ENCODE assay signal across 15 cellular contexts in the genomic region with DNA sequence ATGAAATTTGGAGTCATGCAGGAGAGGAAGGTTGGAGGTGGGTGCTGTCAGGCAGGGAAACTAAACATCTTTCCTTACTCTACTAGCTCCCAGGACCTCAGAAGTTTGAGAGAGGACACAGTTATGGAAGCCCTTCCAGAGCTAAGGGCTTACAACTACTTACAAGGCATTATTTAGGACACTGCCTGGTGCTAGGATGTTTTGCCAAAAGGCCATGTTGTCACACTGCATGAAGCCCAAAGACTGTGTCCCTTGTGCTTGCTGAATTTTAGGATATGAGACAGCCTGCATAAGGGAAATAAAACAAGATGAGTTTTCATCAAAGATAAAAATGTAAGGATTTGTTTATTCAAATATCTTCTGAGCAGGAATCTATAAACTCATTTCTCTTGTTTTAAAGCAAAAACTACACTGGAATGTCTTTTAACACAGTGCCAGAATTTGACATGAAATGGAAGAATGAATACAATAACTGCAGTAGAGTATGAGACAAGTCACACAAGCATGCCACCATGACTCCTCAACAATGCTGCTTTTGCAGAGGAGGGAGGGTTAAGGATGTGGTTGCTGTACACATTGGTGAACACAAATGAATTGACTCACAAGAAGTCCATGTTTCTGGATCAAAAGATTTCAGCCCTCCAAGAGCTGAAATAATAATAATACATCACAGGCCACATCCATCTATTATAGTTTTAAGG.
DNase-seq lines count a peak whose midpoint lies in the region; ATAC-seq and TF ChIP-seq lines count a peak whose summit lies in the region.
"Had no signal": no experiment of that assay in that cellular context is flagged by ENCODE, and none has a peak within 500 bp of the region (broad histone marks: within the 10 kb centered on the region; RNA-seq: fewer than 3 reads in every experiment).

No MANE protein-coding gene starts in this region.

- H3K4me1 ChIP-seq in tibial artery: peaks cover 0 to 19% (median 4%) of the 10 kb centered on the region in 4 donors

- no peak overlapping the region for H3K27ac Mint-ChIP-seq in activated T-helper 2 cell treated with anti-CD3 and anti-CD28 coated beads, Interferon-gamma antibody, Interleukin-2, Interleukin-4, amounts not matched to agents 10 μg/mL and 5 μg/mL and 100 μg/mL, durations not matched to agents 14 hours and 24 hours and 36 hours
- H3K27ac Mint-ChIP-seq: activated T-helper 1 cell treated with anti-CD3 and anti-CD28 coated beads, Interleukin-12 subunit alpha, Interleukin-12 subunit beta, Interleukin-2, Interleukin-4 antibody, amounts not matched to agents 30 ng/mL and 10 ng/mL and 1 ng/mL, durations not matched to agents 14 hours and 24 hours and 36 hours had no signal

- H3K9me3 Mint-ChIP-seq in activated T-helper 2 cell treated with anti-CD3 and anti-CD28 coated beads, Interferon-gamma antibody, Interleukin-2, Interleukin-4, amounts not matched to agents 10 μg/mL and 5 μg/mL and 100 μg/mL, durations not matched to agents 14 hours and 24 hours and 36 hours: no peaks in the 10 kb centered on the region
- H3K9me3 Mint-ChIP-seq: activated T-helper 1 cell treated with anti-CD3 and anti-CD28 coated beads, Interleukin-12 subunit alpha, Interleukin-12 subunit beta, Interleukin-2, Interleukin-4 antibody, amounts not matched to agents 30 ng/mL and 10 ng/mL and 1 ng/mL, durations not matched to agents 14 hours and 24 hours and 36 hours had no signal

- intact Hi-C loops in tibial artery (cut with DNase I; ENCODE audit: low total_unique reads): no loop called here
- intact Hi-C loops in activated T-helper 2 cell treated with anti-CD3 and anti-CD28 coated beads, Interferon-gamma antibody, Interleukin-2, Interleukin-4, amounts not matched to agents 10 μg/mL and 5 μg/mL and 100 μg/mL, durations not matched to agents 14 hours and 24 hours and 36 hours (cut with micrococcal nuclease): no loop called here

- no peaks in the 10 kb centered on the region for H3K4me1 Mint-ChIP-seq in activated T-helper 2 cell treated with anti-CD3 and anti-CD28 coated beads, Interferon-gamma antibody, Interleukin-2, Interleukin-4, amounts not matched to agents 10 μg/mL and 5 μg/mL and 100 μg/mL, durations not matched to agents 14 hours and 24 hours and 36 hours (ENCODE audit: low read depth)

- H3K9me3 ChIP-seq in tibial artery: no peaks in the 10 kb centered on the region
- H3K9me3 ChIP-seq: ascending aorta, ovary, thyroid gland had no signal

- no peaks in the 10 kb centered on the region for H3K36me3 ChIP-seq in tibial artery
- H3K36me3 ChIP-seq: ascending aorta, ovary, thyroid gland had no signal

- no peaks in the 10 kb centered on the region for H3K27me3 Mint-ChIP-seq in activated T-helper 2 cell treated with anti-CD3 and anti-CD28 coated beads, Interferon-gamma antibody, Interleukin-2, Interleukin-4, amounts not matched to agents 10 μg/mL and 5 μg/mL and 100 μg/mL, durations not matched to agents 14 hours and 24 hours and 36 hours (ENCODE audit: low read depth)

- POLR2A ChIA-PET in AG04449 (lab: Yijun Ruan, JAX): interaction anchor here (0.6 to 1.4 kb wide), 2 partner anchors 155 to 259 kb away, joined by 3 to 5 read pairs; a partner anchor contains a TSS

- CTCF ChIA-PET in AG04449 (lab: Yijun Ruan, JAX): interaction anchor here (1.3 to 1.4 kb wide), 2 partner anchors 260 to 261 kb away, joined by 3 read pairs; no protein-coding TSS in a partner anchor

- no peak overlapping the region for H3K27ac ChIP-seq in tibial artery
- H3K27ac ChIP-seq: ovary, PC-9 had no signal

- no peak for ATAC-seq in GM19463 (IDR thresholded peaks at IDR 0.05; ENCODE audit: unreplicated experiment)

- DNase-seq in AG04449 (ENCODE audit: low read depth, low spot score): peak; percentile 23
- DNase-seq in LHCN-M2 (ENCODE audit: low read depth): peak; percentile 63
- DNase-seq in cardiac fibroblast (ENCODE audit: low read depth in 2 of 2): peak; percentile 41 to 84
- peak; percentile 65 for DNase-seq in iris pigment epithelial cell (ENCODE audit: low read depth)
- no peak for DNase-seq in tibial artery
- no peak for DNase-seq in globus pallidus (ENCODE audit: low spot score)
- no peak for DNase-seq in activated T-helper 2 cell treated with anti-CD3 and anti-CD28 coated beads, Interferon-gamma antibody, Interleukin-2, Interleukin-4, amounts not matched to agents 10 μg/mL and 5 μg/mL and 100 μg/mL, durations not matched to agents 14 hours and 24 hours and 36 hours (ENCODE audit: low spot score)
- DNase-seq: activated CD4-positive, alpha-beta T cell treated with anti-CD3 and anti-CD28 coated beads, Interleukin-2, amount 50 U/mL, for 1 hour; ovary; PC-9; thyroid gland had no signal

- no peak overlapping the region for H3K4me3 Mint-ChIP-seq in activated T-helper 2 cell treated with anti-CD3 and anti-CD28 coated beads, Interferon-gamma antibody, Interleukin-2, Interleukin-4, amounts not matched to agents 10 μg/mL and 5 μg/mL and 100 μg/mL, durations not matched to agents 14 hours and 24 hours and 36 hours (ENCODE audit: low read depth)
- H3K4me3 Mint-ChIP-seq: activated T-helper 1 cell treated with anti-CD3 and anti-CD28 coated beads, Interleukin-12 subunit alpha, Interleukin-12 subunit beta, Interleukin-2, Interleukin-4 antibody, amounts not matched to agents 30 ng/mL and 10 ng/mL and 1 ng/mL, durations not matched to agents 14 hours and 24 hours and 36 hours had no signal

- TF ChIP-seq CTCF in AG04449 (IDR thresholded peaks at IDR 0.05; ENCODE audit: insufficient read depth, low read length, missing control alignments) (no peak), cardiac fibroblast (IDR thresholded peaks at IDR 0.05; ENCODE audit: low read depth, low read length) (no peak), tibial artery (IDR thresholded peaks at IDR 0.05) (no peak)

- H3K4me3 ChIP-seq in AG04449 (ENCODE audit: low read depth, low read length) (no peak overlapping the region), cardiac fibroblast (replicated peaks in 1 of 2; ENCODE audit: low read depth in 2 of 2, low read length in 2 of 2) (no peak overlapping the region), tibial artery (no peak overlapping the region)
- H3K4me3 ChIP-seq: ascending aorta, lung, ovary, PC-9, thyroid gland had no signal

- no peaks in the 10 kb centered on the region for H3K27me3 ChIP-seq in tibial artery
- H3K27me3 ChIP-seq: ascending aorta, ovary, thyroid gland had no signal

- H3K36me3 Mint-ChIP-seq in activated T-helper 2 cell treated with anti-CD3 and anti-CD28 coated beads, Interferon-gamma antibody, Interleukin-2, Interleukin-4, amounts not matched to agents 10 μg/mL and 5 μg/mL and 100 μg/mL, durations not matched to agents 14 hours and 24 hours and 36 hours (ENCODE audit: low read depth): no peaks in the 10 kb centered on the region

Comparison
In these comparisons a context has a peak if more than half of its experiments do, and no peak if none do; other contexts are left out.
1. DNase-seq: peak in AG04449 (single experiment), LHCN-M2 (single experiment), cardiac fibroblast (2 of 2) and iris pigment epithelial cell (single experiment); none in tibial artery (0 of 2), globus pallidus (single experiment) and activated T-helper 2 cell treated with anti-CD3 and anti-CD28 coated beads, Interferon-gamma antibody, Interleukin-2, Interleukin-4, amounts not matched to agents 10 μg/mL and 5 μg/mL and 100 μg/mL, durations not matched to agents 14 hours and 24 hours and 36 hours (single experiment).